22 cellular contexts compared by ENCODE assay signal in the genomic region with DNA sequence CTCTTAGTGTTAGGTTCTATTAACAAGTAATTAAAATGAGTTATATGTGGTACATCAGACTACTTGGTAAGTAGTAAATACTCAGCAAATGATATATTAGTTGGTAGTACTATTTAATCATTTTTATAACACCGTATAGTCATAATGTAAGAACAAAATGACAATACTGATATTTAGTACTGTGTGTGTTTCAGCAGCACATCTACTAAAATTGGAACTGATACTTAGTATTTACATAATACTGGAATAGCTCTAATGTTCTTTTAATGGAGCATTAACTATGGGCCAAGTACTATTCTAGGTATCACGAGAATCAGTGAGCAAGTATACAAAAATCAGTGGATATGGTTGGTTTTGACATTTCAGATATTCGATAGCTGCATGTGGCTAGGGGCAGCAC. TPM values are rescaled to one million over a fixed set of nuclear protein-coding genes. Genes with fewer than 3 reads are reported as not detected.
A peak's percentile ranks its signal among the peaks of the same experiment; 100 is the strongest.
DNase-seq lines count a peak whose midpoint lies in the region; ATAC-seq and TF ChIP-seq lines count a peak whose summit lies in the region.
"Had no signal": no experiment of that assay in that cellular context is flagged by ENCODE, and none has a peak within 500 bp of the region (broad histone marks: within the 10 kb centered on the region; RNA-seq: fewer than 3 reads in every experiment).

No MANE protein-coding gene starts in this region.

- dilution Hi-C loops in mammary epithelial cell (cut with HindIII; ENCODE audit: low sequenced_read_pairs): no loop called here

- peak overlapping the region; percentile 94 for H3K27ac Mint-ChIP-seq in MCF 10A (ENCODE audit: low read depth, unreplicated experiment)
- H3K27ac Mint-ChIP-seq in activated naive CD8-positive, alpha-beta T cell: peak overlapping the region; percentile 99
- peak overlapping the region; percentile 90 for H3K27ac Mint-ChIP-seq in stimulated activated memory B cell treated with anti-CD40 and anti-IgM and Interleukin-4, amounts not matched to agents 10 μg/mL and 1 μg/mL and 100 μg/mL, for 72 hours

- no peak for TF ChIP-seq POLR2A in testis (IDR thresholded peaks at IDR 0.05)

- H3K9me3 Mint-ChIP-seq in MCF 10A (ENCODE audit: unreplicated experiment): no peaks in the 10 kb centered on the region
- H3K9me3 Mint-ChIP-seq in activated naive CD8-positive, alpha-beta T cell (ENCODE audit: low read depth): no peaks in the 10 kb centered on the region
- peaks cover 4% of the 10 kb centered on the region for H3K9me3 Mint-ChIP-seq in stimulated activated memory B cell treated with anti-CD40 and anti-IgM and Interleukin-4, amounts not matched to agents 10 μg/mL and 1 μg/mL and 100 μg/mL, for 72 hours

- H3K27ac ChIP-seq in mammary epithelial cell (ENCODE audit: insufficient read depth, low read depth, low read length): no peak overlapping the region
- no peak overlapping the region for H3K27ac ChIP-seq in testis
- H3K27ac ChIP-seq: foreskin keratinocyte, vagina had no signal

- CTCF ChIA-PET in MCF 10A (lab: Yijun Ruan, JAX) (no interaction called here), mammary epithelial cell (lab: Charles Lee; ENCODE audit: low non-redundant PET) (no interaction called here)

- DNase-seq in MCF 10A (ENCODE audit: unreplicated experiment) (no peak), mammary epithelial cell (no peak), testis (no peak), medulla oblongata (ENCODE audit: extremely low spot score) (no peak), NCI-H128 (lab: John Stamatoyannopoulos, UW; ENCODE audit: unreplicated experiment) (no peak)
- DNase-seq: activated gamma-delta T cell; Caco-2; EL; foreskin keratinocyte; left cardiac atrium; midbrain; NCI-H1048; NCI-H2107; NCI-H526; nucleus accumbens; retina; stimulated activated naive CD4-positive, alpha-beta T cell treated with Interleukin-2 at 50 U/mL for 16 hours; T1000 had no signal

- H3K4me1 ChIP-seq in mammary epithelial cell (ENCODE audit: insufficient read depth, low read length) (peaks cover 31% of the 10 kb centered on the region), testis (peaks cover 15% of the 10 kb centered on the region)

- peaks cover 33% of the 10 kb centered on the region for H3K36me3 ChIP-seq in mammary epithelial cell (ENCODE audit: insufficient read depth, low read length)
- no peaks in the 10 kb centered on the region for H3K36me3 ChIP-seq in testis (ENCODE audit: low read depth, missing control alignments)

- peak; percentile 22 for ATAC-seq in HG02884 (IDR thresholded peaks at IDR 0.05; ENCODE audit: unreplicated experiment)
- no peak for ATAC-seq in stimulated activated memory B cell treated with anti-CD40 and anti-IgM and Interleukin-4, amounts not matched to agents 10 μg/mL and 1 μg/mL and 100 μg/mL, for 72 hours
- ATAC-seq: foreskin keratinocyte, left cardiac atrium had no signal

- H3K36me3 Mint-ChIP-seq in MCF 10A (ENCODE audit: insufficient read depth, unreplicated experiment): peaks cover 67% of the 10 kb centered on the region
- H3K36me3 Mint-ChIP-seq in activated naive CD8-positive, alpha-beta T cell: peaks cover 28% of the 10 kb centered on the region
- H3K36me3 Mint-ChIP-seq in stimulated activated memory B cell treated with anti-CD40 and anti-IgM and Interleukin-4, amounts not matched to agents 10 μg/mL and 1 μg/mL and 100 μg/mL, for 72 hours: peaks cover 52% of the 10 kb centered on the region

- H3K4me3 ChIP-seq in mammary epithelial cell (replicated peaks in 1 of 3; ENCODE audit: insufficient read depth in 1 of 3, low read depth in 2 of 3, low read length in 3 of 3) (no peak overlapping the region), testis (no peak overlapping the region)
- H3K4me3 ChIP-seq: vagina had no signal

- H4K20me1 ChIP-seq in mammary epithelial cell (ENCODE audit: insufficient read depth, low read length): no peaks in the 10 kb centered on the region

- no peaks in the 10 kb centered on the region for H3K9me3 ChIP-seq in mammary epithelial cell (replicated peaks; ENCODE audit: insufficient read depth, low read length)
- H3K9me3 ChIP-seq in testis: no peaks in the 10 kb centered on the region
- H3K9me3 ChIP-seq: Caco-2, vagina had no signal

- no peak overlapping the region for H3K4me3 Mint-ChIP-seq in MCF 10A (ENCODE audit: unreplicated experiment)
- peak overlapping the region; percentile 97 for H3K4me3 Mint-ChIP-seq in activated naive CD8-positive, alpha-beta T cell
- peak overlapping the region; percentile 40 for H3K4me3 Mint-ChIP-seq in stimulated activated memory B cell treated with anti-CD40 and anti-IgM and Interleukin-4, amounts not matched to agents 10 μg/mL and 1 μg/mL and 100 μg/mL, for 72 hours

- BruUV-seq in MCF 10A (replicated peaks; lab: Mats Ljungman, UMichigan) (no TSS peak), mammary epithelial cell (replicated peaks; lab: Mats Ljungman, UMichigan) (no TSS peak)

- peaks cover 20% of the 10 kb centered on the region for H3K4me1 Mint-ChIP-seq in MCF 10A (ENCODE audit: insufficient read depth, unreplicated experiment)
- peaks cover 43% of the 10 kb centered on the region for H3K4me1 Mint-ChIP-seq in activated naive CD8-positive, alpha-beta T cell (ENCODE audit: low read depth)
- H3K4me1 Mint-ChIP-seq in stimulated activated memory B cell treated with anti-CD40 and anti-IgM and Interleukin-4, amounts not matched to agents 10 μg/mL and 1 μg/mL and 100 μg/mL, for 72 hours: peaks cover 40% of the 10 kb centered on the region

- WGBS in mammary epithelial cell (ENCODE audit: low coverage, missing lambda C conversion rate): 97% methylated on average over 3 of the region's 3 CpGs
- WGBS in testis, 2 donors: 86 to 90% methylated on average over 3 of the region's 3 CpGs

- no peak overlapping the region for H2AFZ ChIP-seq in mammary epithelial cell (ENCODE audit: low read depth, low read length)

- TF ChIP-seq CTCF in MCF 10A (IDR thresholded peaks at IDR 0.05; ENCODE audit: unreplicated experiment) (no peak), mammary epithelial cell (conservative IDR thresholded peaks at IDR 0.05 in 1 of 2, IDR thresholded peaks at IDR 0.05 in 1 of 2; ENCODE audit: extremely low read depth in 1 of 2, insufficient read depth in 1 of 2, low read depth in 1 of 2, low read length in 2 of 2) (no peak), testis (IDR thresholded peaks at IDR 0.05) (no peak)

- POLR2A ChIA-PET in MCF 10A (lab: Yijun Ruan, JAX): interaction anchor here (0.5 to 0.6 kb wide), 2 partner anchors 217 to 340 kb away, joined by 3 read pairs; no protein-coding TSS in a partner anchor

- H3K79me2 ChIP-seq in mammary epithelial cell (ENCODE audit: insufficient read depth, low read length): peaks cover 32% of the 10 kb centered on the region

- in situ Hi-C loops in mammary epithelial cell (cut with MboI; ENCODE audit: low sequenced_read_pairs in 2 of 2): no loop called here

- no peak overlapping the region for H3K4me2 ChIP-seq in mammary epithelial cell (ENCODE audit: insufficient read depth, low read depth, low read length)

- H3K9ac ChIP-seq in mammary epithelial cell (ENCODE audit: insufficient read depth, low read length): no peak overlapping the region

- no peaks in the 10 kb centered on the region for H3K27me3 Mint-ChIP-seq in MCF 10A (ENCODE audit: insufficient read depth, unreplicated experiment)
- H3K27me3 Mint-ChIP-seq in activated naive CD8-positive, alpha-beta T cell: no peaks in the 10 kb centered on the region
- no peaks in the 10 kb centered on the region for H3K27me3 Mint-ChIP-seq in stimulated activated memory B cell treated with anti-CD40 and anti-IgM and Interleukin-4, amounts not matched to agents 10 μg/mL and 1 μg/mL and 100 μg/mL, for 72 hours

- H3K27me3 ChIP-seq in mammary epithelial cell (ENCODE audit: insufficient read depth, low read length): no peaks in the 10 kb centered on the region
- H3K27me3 ChIP-seq in testis: no peaks in the 10 kb centered on the region
- H3K27me3 ChIP-seq: foreskin keratinocyte, vagina had no signal

- intact Hi-C loops in MCF 10A (cut with micrococcal nuclease): no loop called here
- intact Hi-C loops in mammary epithelial cell (cut with micrococcal nuclease): no loop called here
- intact Hi-C loops in testis (cut with DNase I; ENCODE audit: low total_unique reads): loop anchor here (10.0 kb wide), 1 partner anchor 149 kb away; a partner anchor contains a TSS

RNA-seq across cellular contexts. Expression of a gene that starts 35.3 kb away (rescaled TPM):
- total RNA-seq in MCF 10A (2022): 6.2 and 6.7 TPM in 2 replicates
- total RNA-seq in mammary epithelial cell: 1 to 10 TPM; 5.7 to 6.6 TPM
- 13.5 TPM for polyA plus RNA-seq in mammary epithelial cell
- polyA minus RNA-seq in mammary epithelial cell: 28.6 TPM
- 1 to 10 TPM; 2.4 to 3.5 TPM for total RNA-seq in testis
- 2.0 TPM for polyA plus RNA-seq in testis (ENCODE audit: insufficient read depth, low read depth, low replicate concordance)

RNA-seq across cellular contexts. Expression of a gene that starts 56.8 kb away (rescaled TPM):
- 16.8 and 23.0 TPM in 2 replicates for total RNA-seq in MCF 10A (2022)
- 10 to 100 TPM; 15.2 to 24.9 TPM for total RNA-seq in mammary epithelial cell
- 7.3 TPM for polyA plus RNA-seq in mammary epithelial cell
- polyA minus RNA-seq in mammary epithelial cell: 25.9 TPM
- total RNA-seq in testis: 10 to 100 TPM; 22.9 to 26.4 TPM
- 33.9 TPM for polyA plus RNA-seq in testis (ENCODE audit: insufficient read depth, low read depth, low replicate concordance)
